Comparison of ENCODE assay signal across 1 cellular context in genomic region chr1:156193488-156194299, GRCh38.
TF ChIP-seq lines count a peak whose summit lies in the region.

SLC25A44 (plus strand) TSS chr1:156194104; CDS start chr1:156199848, 5,744 bp downstream.

TF ChIP-seq in GM23338, 12 proteins besides CTCF, POLR2A, EP300 and RAD21 (continued from another document):
- peak; percentile 69 for TF ChIP-seq ETS1 (IDR thresholded peaks at IDR 0.05)
- no peak for TF ChIP-seq EZH2phosphoT487 (IDR thresholded peaks at IDR 0.05; ENCODE audit: unreplicated experiment)
- no peak for TF ChIP-seq ZNF462 (CRISPR knock-in tag; IDR thresholded peaks at IDR 0.05)
